ENCODE assay signal across 1 cellular context in genomic region chr5:77778398-77778797, GRCh38.
TF ChIP-seq lines count a peak whose summit lies in the region.

No MANE protein-coding gene starts in this region.

TF ChIP-seq in K562, 482 proteins besides CTCF, POLR2A, EP300 and RAD21 (continues in another document):
- TF ChIP-seq MEIS2 (IDR thresholded peaks at IDR 0.05; ENCODE audit: partially characterized antibody) (no peak), E2F3 (CRISPR knock-in tag; IDR thresholded peaks at IDR 0.05) (0 out of 2 replicates have a peak, but pooled peaks have one; percentile 60), ILK (tag; IDR thresholded peaks at IDR 0.05; ENCODE audit: borderline replicate concordance, low read depth) (0 out of 2 replicates have a peak, but pooled peaks have one; percentile 49), ZNF766 (CRISPR knock-in tag; conservative IDR thresholded peaks at IDR 0.05) (peak; percentile 73), ZNF76 (CRISPR knock-in tag; IDR thresholded peaks at IDR 0.05; ENCODE audit: borderline replicate concordance) (0 out of 2 replicates have a peak, but pooled peaks have one; percentile 25), ZNF778 (CRISPR knock-in tag; IDR thresholded peaks at IDR 0.05) (no peak), ZNF79 (CRISPR knock-in tag; IDR thresholded peaks at IDR 0.05; ENCODE audit: low read depth) (0 out of 2 replicates have a peak, but pooled peaks have one; percentile 30), ID3 (CRISPR knock-in tag; IDR thresholded peaks at IDR 0.05) (no peak), ID3 (tag; IDR thresholded peaks at IDR 0.05) (peak; percentile 63; the same call in 1 of the 2 replicates), SMARCA4 (IDR thresholded peaks at IDR 0.05) (no peak), KLF6 (CRISPR knock-in tag; IDR thresholded peaks at IDR 0.05; ENCODE audit: borderline replicate concordance) (peak; percentile 70; the same call in 1 of the 2 replicates), KDM1A (IDR thresholded peaks at IDR 0.05) (no peak), ZNF830 (CRISPR knock-in tag; IDR thresholded peaks at IDR 0.05) (no peak), ETV1 (tag; conservative IDR thresholded peaks at IDR 0.05; ENCODE audit: low read depth) (peak; percentile 74), SLC30A9 (CRISPR knock-in tag; IDR thresholded peaks at IDR 0.05) (no peak), DDX20 (tag; IDR thresholded peaks at IDR 0.05; ENCODE audit: low read depth) (peak; percentile 84), SMAD3 (CRISPR knock-in tag; conservative IDR thresholded peaks at IDR 0.05) (0 out of 2 replicates have a peak, but pooled peaks have one; percentile 70), CREB3 (tag; conservative IDR thresholded peaks at IDR 0.05; ENCODE audit: low read depth) (peak; percentile 86), ZNF354B (CRISPR knock-in tag; IDR thresholded peaks at IDR 0.05) (no peak), IRF9 (tag; IDR thresholded peaks at IDR 0.05) (peak; percentile 55; the same call in 1 of the 2 replicates), PBX2 (CRISPR knock-in tag; IDR thresholded peaks at IDR 0.05; ENCODE audit: low read depth) (no peak), PBX2 (tag; conservative IDR thresholded peaks at IDR 0.05; ENCODE audit: low read depth) (0 out of 2 replicates have a peak, but pooled peaks have one; percentile 25), NR4A1 (CRISPR knock-in tag; IDR thresholded peaks at IDR 0.05) (no peak), NR4A1 (tag; IDR thresholded peaks at IDR 0.05) (peak; percentile 86), MEF2D (tag; conservative IDR thresholded peaks at IDR 0.05; ENCODE audit: low read depth) (peak; percentile 62; the same call in 1 of the 2 replicates), PTTG1 (tag; IDR thresholded peaks at IDR 0.05; ENCODE audit: low read depth) (peak; percentile 86), CXXC5 (CRISPR knock-in tag; IDR thresholded peaks at IDR 0.05) (0 out of 2 replicates have a peak, but pooled peaks have one; percentile 18), ZNF311 (CRISPR knock-in tag; IDR thresholded peaks at IDR 0.05) (0 out of 2 replicates have a peak, but pooled peaks have one; percentile 69), CUX1 (CRISPR knock-in tag; IDR thresholded peaks at IDR 0.05) (0 out of 2 replicates have a peak, but pooled peaks have one; percentile 40), HDAC8 (tag; IDR thresholded peaks at IDR 0.05) (peak; percentile 94), DMBX1 (CRISPR knock-in tag; IDR thresholded peaks at IDR 0.05; ENCODE audit: borderline replicate concordance) (peak; percentile 80), SMAD4 (CRISPR knock-in tag; conservative IDR thresholded peaks at IDR 0.05) (peak; percentile 61), DPF2 (IDR thresholded peaks at IDR 0.05) (no peak), ZNF785 (CRISPR knock-in tag; IDR thresholded peaks at IDR 0.05) (no peak), BACH1 (tag; IDR thresholded peaks at IDR 0.05) (peak; percentile 75), ZNF583 (CRISPR knock-in tag; IDR thresholded peaks at IDR 0.05) (peak; percentile 62; the same call in 1 of the 2 replicates), NR2C1 (IDR thresholded peaks at IDR 0.05) (no peak), NR2C1 (tag; IDR thresholded peaks at IDR 0.05) (peak; percentile 37; the same call in 1 of the 2 replicates), MYBL2 (IDR thresholded peaks at IDR 0.05; ENCODE audit: low read depth) (no peak), MYBL2 (CRISPR knock-in tag; IDR thresholded peaks at IDR 0.05; ENCODE audit: borderline replicate concordance) (no peak), TEAD2 (tag; IDR thresholded peaks at IDR 0.05) (0 out of 2 replicates have a peak, but pooled peaks have one; percentile 47), ZNF740 (CRISPR knock-in tag; IDR thresholded peaks at IDR 0.05) (no peak), ZNF740 (tag; IDR thresholded peaks at IDR 0.05) (peak in 1 of 2 experiments; percentile 89; a peak in 2 of 4 replicates), HINFP (tag; conservative IDR thresholded peaks at IDR 0.05; ENCODE audit: low read depth) (0 out of 2 replicates have a peak, but pooled peaks have one; percentile 51), ZNF584 (CRISPR knock-in tag; IDR thresholded peaks at IDR 0.05; ENCODE audit: low read depth) (0 out of 2 replicates have a peak, but pooled peaks have one; percentile 28), ZNF197 (CRISPR knock-in tag; IDR thresholded peaks at IDR 0.05; ENCODE audit: low read depth) (0 out of 2 replicates have a peak, but pooled peaks have one; percentile 61), ZNF592 (IDR thresholded peaks at IDR 0.05) (peak; percentile 91), CBFA2T2 (conservative IDR thresholded peaks at IDR 0.05) (no peak), GTF2A2 (tag; IDR thresholded peaks at IDR 0.05) (0 out of 2 replicates have a peak, but pooled peaks have one; percentile 47), ZNF175 (CRISPR knock-in tag; IDR thresholded peaks at IDR 0.05; ENCODE audit: low read depth) (peak; percentile 43; the same call in 1 of the 2 replicates), RFX5 (IDR thresholded peaks at IDR 0.05; ENCODE audit: low read depth, low read length) (no peak)
